8 cellular contexts compared by ENCODE assay signal in genomic region chr21:32611471-32611997, GRCh38. TPM values are rescaled to one million over a fixed set of nuclear protein-coding genes. Genes with fewer than 3 reads are reported as not detected.
DNase-seq lines count a peak whose midpoint lies in the region; ATAC-seq, FAIRE-seq and TF ChIP-seq lines count a peak whose summit lies in the region.

No MANE protein-coding gene starts in this region.

- no peak for FAIRE-seq in H1 (lab: Jason Lieb, UNC)

- peak overlapping the region; percentile 59; the same call in 1 of the 2 replicates for H4K8ac ChIP-seq in H1 (ENCODE audit: extremely low read depth, insufficient read depth, low read length)

- no peak overlapping the region for H2BK20ac ChIP-seq in H1 (ENCODE audit: low read length)

- POLR2A ChIA-PET in H1 (lab: Charles Lee; ENCODE audit: partially characterized antibody) = interaction anchor here (1.1 kb wide), 1 partner anchor 22 kb away, joined by 3 read pairs; no protein-coding TSS in a partner anchor

- no peak for TF ChIP-seq POLR2A in H1 (IDR thresholded peaks at IDR 0.05; ENCODE audit: control extremely low read depth in 1 of 2, low read depth in 2 of 2, low read length in 2 of 2)

- H3K56ac ChIP-seq in H1 (replicated peaks; ENCODE audit: insufficient read length, low read depth, low read length) = peak overlapping the region; percentile 0

- H3K4ac ChIP-seq in H1 (replicated peaks; ENCODE audit: insufficient read length, low read depth, low read length) = no peak overlapping the region

- peak overlapping the region; percentile 81 to 99 (median 96) for H3K4me3 ChIP-seq in H1 (ENCODE audit: extremely low read depth in 1 of 4, insufficient read depth in 2 of 4, low read depth in 3 of 4, low read length in 4 of 4)
- H3K4me3 ChIP-seq in mucosa of descending colon = peak overlapping the region; percentile 55

- peak overlapping the region; percentile 85 for H3K18ac ChIP-seq in H1 (ENCODE audit: extremely low read depth, low read length)

- intact Hi-C loops in mucosa of descending colon (cut with DNase I, micrococcal nuclease) = no loop called here

- WGBS in H1 (ENCODE audit: extremely low coverage in 1 of 2, insufficient coverage in 1 of 2, insufficient read length in 1 of 2, insufficient replicate concordance in 2 of 2, low coverage in 1 of 2, low lambda C conversion rate in 2 of 2, missing lambda C conversion rate in 1 of 2), 2 experiments = 1% methylated on average over 28 of the region's 28 CpGs; no CpG with 5 or more reads in 1 of the 2 experiments

- peak; percentile 50 for ATAC-seq in mucosa of descending colon

- TF ChIP-seq CTCF in H1 (IDR thresholded peaks at IDR 0.05; ENCODE audit: control extremely low read depth in 1 of 3, insufficient read depth in 1 of 3, low read depth in 1 of 3, low read length in 3 of 3) (no peak), mucosa of descending colon (IDR thresholded peaks at IDR 0.05) (no peak)

- no peak overlapping the region; the same call in 1 of the 2 replicates for H2AFZ ChIP-seq in H1 (ENCODE audit: low read length)

- CTCF ChIA-PET in H1 (lab: Charles Lee; ENCODE audit: partially characterized antibody) = interaction anchor here (0.9 to 3.3 kb wide), 4 partner anchors 11 to 228 kb away, joined by 3 to 16 read pairs (median 3); partner anchors contain the start of gene TCP10L

- H3K27ac ChIP-seq in H1 (ENCODE audit: low read depth, low read length) = no peak overlapping the region
- peak overlapping the region; percentile 84 for H3K27ac ChIP-seq in substantia nigra (ENCODE audit: low read depth, low read length, poor library complexity, severe bottlenecking)

- H3K23ac ChIP-seq in H1 (ENCODE audit: insufficient read length) = no peak overlapping the region

- no peak overlapping the region for H3K14ac ChIP-seq in H1 (ENCODE audit: insufficient read length)

- no peak overlapping the region for H2BK15ac ChIP-seq in H1 (ENCODE audit: low read length)

- H3K4me2 ChIP-seq in H1 (ENCODE audit: insufficient read depth in 1 of 2, low read depth in 2 of 2, low read length in 2 of 2) = peak overlapping the region; percentile 74 to 85

- H3K79me2 ChIP-seq in H1 (ENCODE audit: control insufficient read depth in 1 of 2, insufficient read depth in 2 of 2, low read length in 2 of 2) = peaks cover 0 to 27% of the 10 kb centered on the region in 2 experiments; a peak in 2 of 4 replicates

- no peak for TF ChIP-seq EP300 in H1 (IDR thresholded peaks at IDR 0.05; ENCODE audit: borderline replicate concordance in 1 of 2, low read depth in 2 of 2, low read length in 2 of 2)

- H3K4me1 ChIP-seq in H1 (replicated peaks in 1 of 4; ENCODE audit: control insufficient read depth in 3 of 4, insufficient read depth in 4 of 4, low read length in 3 of 4) (no peaks in the 10 kb centered on the region; a peak in 2 of 7 replicates), mucosa of descending colon (ENCODE audit: low read depth) (peaks cover 6% of the 10 kb centered on the region)

- 0 out of 2 replicates have a peak, but pooled peaks cover 2% of the 10 kb centered on the region for H3K79me1 ChIP-seq in H1 (ENCODE audit: low read depth, low read length)

- peak overlapping the region; percentile 12 for H4K5ac ChIP-seq in H1 (ENCODE audit: insufficient read length, low read depth, low read length)

- TF ChIP-seq RAD21 in H1 (IDR thresholded peaks at IDR 0.05 in 1 of 2, conservative IDR thresholded peaks at IDR 0.05 in 1 of 2; ENCODE audit: low read depth in 2 of 2, low read length in 2 of 2) = no peak

- H3K36me3 ChIP-seq in H1 (ENCODE audit: control insufficient read depth in 2 of 4, insufficient read depth in 4 of 4, low read length in 3 of 4) (peaks cover 2 to 33% (median 12%) of the 10 kb centered on the region in 4 experiments; a peak in 7 of 8 replicates), mucosa of descending colon (ENCODE audit: low read depth) (no peaks in the 10 kb centered on the region)

- no peak overlapping the region for H4K91ac ChIP-seq in H1 (replicated peaks; ENCODE audit: insufficient read length, low read length)

- 0 out of 2 replicates have a peak overlapping the region, but pooled peaks have one; percentile 24 for H2BK5ac ChIP-seq in H1 (ENCODE audit: low read depth, low read length)

- no peak overlapping the region for H2AK5ac ChIP-seq in H1 (ENCODE audit: low read depth, low read length)

- H2BK12ac ChIP-seq in H1 (ENCODE audit: low read depth, low read length) = no peak overlapping the region

- H3K9ac ChIP-seq in H1 (replicated peaks in 1 of 4; ENCODE audit: extremely low read depth in 1 of 4, low read depth in 3 of 4, low read length in 3 of 4) = peak overlapping the region; percentile 72 to 92 (median 84); a peak in 6 of 7 replicates

- H3K23me2 ChIP-seq in H1 (ENCODE audit: low read depth, low read length) = peaks cover 8% of the 10 kb centered on the region

- H2BK120ac ChIP-seq in H1 (replicated peaks; ENCODE audit: low read depth, low read length) = no peak overlapping the region

- H3K9me3 ChIP-seq in H1 (ENCODE audit: insufficient read depth in 2 of 2, low read depth in 1 of 2, low read length in 1 of 2) (no peaks in the 10 kb centered on the region), mucosa of descending colon (no peaks in the 10 kb centered on the region)

- no peaks in the 10 kb centered on the region for H3K27me3 ChIP-seq in H1 (replicated peaks in 1 of 4; ENCODE audit: control insufficient read depth in 3 of 4, extremely low read depth in 1 of 4, insufficient read depth in 3 of 4, low read length in 3 of 4)

- H4K20me1 ChIP-seq in H1 (replicated peaks in 1 of 2; ENCODE audit: control insufficient read depth in 1 of 2, insufficient read depth in 2 of 2, low read length in 2 of 2) = no peaks in the 10 kb centered on the region

- peak; percentile 76 for DNase-seq in activated effector memory CD4-positive, alpha-beta T cell treated with anti-CD3 and anti-CD28 coated beads, Interleukin-2, amount 50 U/mL, for 16 hours
- DNase-seq in activated effector memory CD4-positive, alpha-beta T cell treated with Interleukin-2 at 50 U/mL for 16 hours = no peak
- DNase-seq in LHCN-M2 (ENCODE audit: low read depth) (peak; percentile 24), H1 (ENCODE audit: low read depth in 1 of 2, low spot score in 2 of 2) (no peak), mucosa of descending colon (peak; percentile 51 to 61 (median 58)), substantia nigra (lab: John Stamatoyannopoulos, UW) (peak in 5 of 49 donors; percentile 2 to 59 (median 32)), dedifferentiated amniotic fluid mesenchymal stem cell (ENCODE audit: extremely low spot score) (no peak)
- peak; percentile 59 for DNase-seq in activated CD4-positive, alpha-beta T cell treated with anti-CD3 and anti-CD28 coated beads for 48 hours

TF ChIP-seq in H1, 55 proteins besides CTCF, POLR2A, EP300 and RAD21:
- TF ChIP-seq HDAC2 (IDR thresholded peaks at IDR 0.05; ENCODE audit: borderline replicate concordance in 1 of 2, low read depth in 2 of 2, low read length in 2 of 2) = no peak
- TF ChIP-seq GABPA (IDR thresholded peaks at IDR 0.05; ENCODE audit: borderline replicate concordance, insufficient read depth, low read length) = no peak
- no peak for TF ChIP-seq RFX5 (IDR thresholded peaks at IDR 0.05; ENCODE audit: borderline replicate concordance, low read depth, low read length)
- no peak for TF ChIP-seq BACH1 (IDR thresholded peaks at IDR 0.05; ENCODE audit: low read length)

RNA-seq across cellular contexts. Expression of gene CFAP298, which starts 0.6 kb away (rescaled TPM):
- total RNA-seq in LHCN-M2 (2014; rRNA removed) (32.5 and 46.8 TPM in 2 replicates), mucosa of descending colon (10 to 100 TPM; 24.2 to 35.6 (median 27.0) TPM)
- 22.4 TPM for polyA plus RNA-seq in LHCN-M2 (2012)
- 68.1 and 69.6 TPM in 2 replicates for total RNA-seq in H1 (2021; fragmentation: NEBNext Ultra II Directional; extraction: Animal tissue kit (Norgen Biotek cat#: 25700))
- polyA plus RNA-seq in H1 (2011; rRNA removed) = 43.0 and 47.8 TPM in 2 replicates
- polyA plus RNA-seq in H1 (2011; cell fraction: cytosol; rRNA removed) = 70.3 TPM
- polyA plus RNA-seq in H1 (2011; cell fraction: nucleus; rRNA removed) = 32.8 TPM
- 77.4 to 91.3 TPM (median 77.8 TPM) in 4 replicates for polyA plus RNA-seq in H1 (2012, experiment 1 of 2)
- 20.5 TPM for polyA plus RNA-seq in H1 (2012, experiment 2 of 2)
- 95.7 TPM for polyA plus RNA-seq in H1 (2013, experiment 1 of 2)
- polyA plus RNA-seq in H1 (2013, experiment 2 of 2) = 94.4 TPM
- polyA minus RNA-seq in H1 (2011; rRNA and poly(A)+ RNA removed) = 7.4 and 9.2 TPM in 2 replicates
- 27.7 TPM for polyA minus RNA-seq in H1 (2011; cell fraction: cytosol; rRNA and poly(A)+ RNA removed)
- 17.3 TPM for polyA minus RNA-seq in H1 (2011; cell fraction: nucleus; rRNA and poly(A)+ RNA removed)

RNA-seq across cellular contexts. Expression of gene TCP10L, which starts 26.2 kb away (rescaled TPM):
- total RNA-seq in LHCN-M2 (2014; rRNA removed) = not detected in 2 replicates
- polyA plus RNA-seq in LHCN-M2 (2012) = not detected
- total RNA-seq in H1 (2021; fragmentation: NEBNext Ultra II Directional; extraction: Animal tissue kit (Norgen Biotek cat#: 25700)) = 0.71 and 0.99 TPM in 2 replicates
- 0.45 and 0.74 TPM in 2 replicates for polyA plus RNA-seq in H1 (2011; rRNA removed)
- 0.43 TPM for polyA plus RNA-seq in H1 (2011; cell fraction: cytosol; rRNA removed)
- polyA plus RNA-seq in H1 (2011; cell fraction: nucleus; rRNA removed) = 0.76 TPM
- polyA plus RNA-seq in H1 (2012, experiment 1 of 2) = 0.30 to 0.83 TPM (median 0.53 TPM) in 4 replicates
- polyA plus RNA-seq in H1 (2012, experiment 2 of 2) = 0.34 TPM
- 0.22 TPM for polyA plus RNA-seq in H1 (2013, experiment 1 of 2)
- 0.44 TPM for polyA plus RNA-seq in H1 (2013, experiment 2 of 2)
- polyA minus RNA-seq in H1 (2011; rRNA and poly(A)+ RNA removed) = 0.61 and 0.69 TPM in 2 replicates
- polyA minus RNA-seq in H1 (2011; cell fraction: cytosol; rRNA and poly(A)+ RNA removed) = not detected
- 0.50 TPM for polyA minus RNA-seq in H1 (2011; cell fraction: nucleus; rRNA and poly(A)+ RNA removed)
- total RNA-seq in mucosa of descending colon = 1 to 10 TPM in 1 of 3 donors, under 1 TPM in 1, not detected in 1; 0.14 to 2.1 TPM

Comparison
In these comparisons a context has a peak if more than half of its experiments do, and no peak if none do; other contexts are left out.
1. DNase-seq: peak in activated effector memory CD4-positive, alpha-beta T cell treated with anti-CD3 and anti-CD28 coated beads, Interleukin-2, amount 50 U/mL, for 16 hours (single experiment), LHCN-M2 (single experiment), activated CD4-positive, alpha-beta T cell treated with anti-CD3 and anti-CD28 coated beads for 48 hours (single experiment) and mucosa of descending colon (3 of 3); none in activated effector memory CD4-positive, alpha-beta T cell treated with Interleukin-2 at 50 U/mL for 16 hours (single experiment), H1 (0 of 2) and dedifferentiated amniotic fluid mesenchymal stem cell (single experiment).